15 cellular contexts compared by ENCODE assay signal in genomic region chr4:145554691-145555090, GRCh38.
A peak's percentile ranks its signal among the peaks of the same experiment; 100 is the strongest.
DNase-seq lines count a peak whose midpoint lies in the region; FAIRE-seq and TF ChIP-seq lines count a peak whose summit lies in the region.
"Had no signal": no experiment of that assay in that cellular context is flagged by ENCODE, and none has a peak within 500 bp of the region (broad histone marks: within the 10 kb centered on the region; RNA-seq: fewer than 3 reads in every experiment).

No MANE protein-coding gene starts in this region.

- H3K36me3 ChIP-seq in astrocyte (ENCODE audit: insufficient read depth, low read length): peaks cover 10% of the 10 kb centered on the region
- H3K36me3 ChIP-seq in small intestine (ENCODE audit: control insufficient read depth in 2 of 2, insufficient read depth in 2 of 2, low read length in 2 of 2): peaks cover 0 to 4% of the 10 kb centered on the region in 2 donors

- no peak overlapping the region for H3K9ac ChIP-seq in astrocyte (ENCODE audit: low read length)

- no peak overlapping the region for H3K27ac Mint-ChIP-seq in astrocyte (ENCODE audit: unreplicated experiment)
- no peak overlapping the region for H3K27ac Mint-ChIP-seq in activated naive CD4-positive, alpha-beta T cell treated with anti-CD3 and anti-CD28 coated beads, Interleukin-2, amount 10 ng/mL, durations not matched to agents 7 days and 5 days
- H3K27ac Mint-ChIP-seq: CD4-positive, CD25-positive, alpha-beta regulatory T cell had no signal

- no peaks in the 10 kb centered on the region for H3K27me3 ChIP-seq in astrocyte (ENCODE audit: insufficient read depth, low read length)
- H3K27me3 ChIP-seq in small intestine (ENCODE audit: control insufficient read depth in 2 of 2, insufficient read depth in 2 of 2, low read length in 2 of 2): no peaks in the 10 kb centered on the region

- H3K4me1 ChIP-seq in astrocyte (ENCODE audit: insufficient read depth, low read length): no peaks in the 10 kb centered on the region
- no peaks in the 10 kb centered on the region for H3K4me1 ChIP-seq in small intestine (ENCODE audit: control insufficient read depth in 2 of 2, insufficient read depth in 1 of 2, low read depth in 1 of 2, low read length in 1 of 2)

- H3K36me3 Mint-ChIP-seq in astrocyte (ENCODE audit: low read depth, unreplicated experiment): peaks cover 25% of the 10 kb centered on the region
- H3K36me3 Mint-ChIP-seq in activated naive CD4-positive, alpha-beta T cell treated with anti-CD3 and anti-CD28 coated beads, Interleukin-2, amount 10 ng/mL, durations not matched to agents 7 days and 5 days: no peaks in the 10 kb centered on the region
- H3K36me3 Mint-ChIP-seq: CD4-positive, CD25-positive, alpha-beta regulatory T cell had no signal

- peak; percentile 69 for FAIRE-seq in astrocyte (lab: Jason Lieb, UNC)
- peak; percentile 49 for FAIRE-seq in small intestine (lab: Jason Lieb, UNC)

- no peaks in the 10 kb centered on the region for H3K79me2 ChIP-seq in astrocyte (ENCODE audit: insufficient read depth, low read length)

- H3K4me3 ChIP-seq in astrocyte (ENCODE audit: insufficient read depth, low read depth, low read length): no peak overlapping the region
- no peak overlapping the region for H3K4me3 ChIP-seq in small intestine (ENCODE audit: low read depth in 1 of 2, low read length in 2 of 2)

- no peak overlapping the region for H3K4me3 Mint-ChIP-seq in astrocyte (ENCODE audit: unreplicated experiment)
- H3K4me3 Mint-ChIP-seq in activated naive CD4-positive, alpha-beta T cell treated with anti-CD3 and anti-CD28 coated beads, Interleukin-2, amount 10 ng/mL, durations not matched to agents 7 days and 5 days: no peak overlapping the region
- H3K4me3 Mint-ChIP-seq: CD4-positive, CD25-positive, alpha-beta regulatory T cell; H9 had no signal

- H3K9me3 ChIP-seq in astrocyte (ENCODE audit: insufficient read depth, low read depth, low read length) (no peaks in the 10 kb centered on the region), small intestine (ENCODE audit: control insufficient read depth, low read depth) (no peaks in the 10 kb centered on the region)

- WGBS in small intestine, 3 donors: 76 to 79% (median 78%) methylated on average over 1 of the region's 1 CpG

- CTCF ChIA-PET in activated naive CD4-positive, alpha-beta T cell treated with anti-CD3 and anti-CD28 coated beads, Interleukin-2, amount 10 ng/mL, durations not matched to agents 7 days and 5 days (lab: Charles Lee): interaction anchor here (1.4 kb wide), 1 partner anchor 62 kb away, joined by 4 read pairs; no protein-coding TSS in a partner anchor

- no peaks in the 10 kb centered on the region for H3K27me3 Mint-ChIP-seq in astrocyte (ENCODE audit: low read depth, unreplicated experiment)
- H3K27me3 Mint-ChIP-seq in activated naive CD4-positive, alpha-beta T cell treated with anti-CD3 and anti-CD28 coated beads, Interleukin-2, amount 10 ng/mL, durations not matched to agents 7 days and 5 days: no peaks in the 10 kb centered on the region

- peak in 2 of 3 experiments; percentile 15 to 79 for DNase-seq in NCI-H1417 (lab: John Stamatoyannopoulos, UW)
- DNase-seq in NCI-H748 (lab: John Stamatoyannopoulos, UW; ENCODE audit: unreplicated experiment): peak; percentile 70
- DNase-seq in astrocyte (ENCODE audit: low read depth): no peak
- no peak for DNase-seq in small intestine
- no peak for DNase-seq in NCI-H226
- no peak for DNase-seq in activated naive CD4-positive, alpha-beta T cell treated with anti-CD3 and anti-CD28 coated beads, Interleukin-2, amount 10 ng/mL, durations not matched to agents 7 days and 5 days
- DNase-seq in T-helper 9 cell: no peak
- DNase-seq: ACHN; CD4-positive, CD25-positive, alpha-beta regulatory T cell; H9; KG1; NCI-H2029 treated with DMSO at 0.1 percent for 48 hours; NCI-H2227 treated with DMSO at 0.1 percent for 48 hours; NCI-H774; SIG-M5 had no signal

- H3K27ac ChIP-seq in astrocyte (ENCODE audit: low read depth, low read length) (no peak overlapping the region), small intestine (ENCODE audit: low read depth in 1 of 2, low read length in 1 of 2) (no peak overlapping the region)

- peaks cover 8% of the 10 kb centered on the region for H3K9me3 Mint-ChIP-seq in astrocyte (ENCODE audit: unreplicated experiment)
- no peaks in the 10 kb centered on the region for H3K9me3 Mint-ChIP-seq in activated naive CD4-positive, alpha-beta T cell treated with anti-CD3 and anti-CD28 coated beads, Interleukin-2, amount 10 ng/mL, durations not matched to agents 7 days and 5 days
- H3K9me3 Mint-ChIP-seq: CD4-positive, CD25-positive, alpha-beta regulatory T cell had no signal

- no peak overlapping the region for H3K4me2 ChIP-seq in astrocyte (ENCODE audit: low read length)

- H3K4me1 Mint-ChIP-seq in astrocyte (ENCODE audit: low read depth, unreplicated experiment): peaks cover 2% of the 10 kb centered on the region
- H3K4me1 Mint-ChIP-seq in activated naive CD4-positive, alpha-beta T cell treated with anti-CD3 and anti-CD28 coated beads, Interleukin-2, amount 10 ng/mL, durations not matched to agents 7 days and 5 days: peaks cover 5% of the 10 kb centered on the region
- H3K4me1 Mint-ChIP-seq: CD4-positive, CD25-positive, alpha-beta regulatory T cell had no signal

- no peaks in the 10 kb centered on the region for H4K20me1 ChIP-seq in astrocyte (ENCODE audit: insufficient read depth, low read length)

- no peak overlapping the region for H2AFZ ChIP-seq in astrocyte (ENCODE audit: low read depth, low read length)

- TF ChIP-seq CTCF in astrocyte (IDR thresholded peaks at IDR 0.05; ENCODE audit: insufficient read depth, low read depth, low read length): no peak

Comparison
In these comparisons a context has a peak if more than half of its experiments do, and no peak if none do; other contexts are left out.
1. DNase-seq: peak in NCI-H1417 (2 of 3) and NCI-H748 (single experiment); none in astrocyte (single experiment), small intestine (single experiment), NCI-H226 (single experiment), activated naive CD4-positive, alpha-beta T cell treated with anti-CD3 and anti-CD28 coated beads, Interleukin-2, amount 10 ng/mL, durations not matched to agents 7 days and 5 days (single experiment) and T-helper 9 cell (single experiment).